23 cellular contexts compared by ENCODE assay signal in genomic region chr4:144655491-144655890, GRCh38. TPM values are rescaled to one million over a fixed set of nuclear protein-coding genes. Genes with fewer than 3 reads are reported as not detected.
A peak's percentile ranks its signal among the peaks of the same experiment; 100 is the strongest.
DNase-seq lines count a peak whose midpoint lies in the region; ATAC-seq and TF ChIP-seq lines count a peak whose summit lies in the region.
"Had no signal": no experiment of that assay in that cellular context is flagged by ENCODE, and none has a peak within 500 bp of the region (broad histone marks: within the 10 kb centered on the region; RNA-seq: fewer than 3 reads in every experiment).

No MANE protein-coding gene starts in this region.

- no peak overlapping the region for H3K27ac ChIP-seq in lower lobe of right lung
- H3K27ac ChIP-seq: BLaER1, PC-9, SJSA1 had no signal

- no peaks in the 10 kb centered on the region for H3K4me1 ChIP-seq in lower lobe of right lung

- no peak for ATAC-seq in lower lobe of right lung
- ATAC-seq in HG02610 (IDR thresholded peaks at IDR 0.05; ENCODE audit: unreplicated experiment): no peak
- ATAC-seq: Right ventricle myocardium inferior had no signal

- no peaks in the 10 kb centered on the region for H3K27me3 ChIP-seq in lower lobe of right lung (ENCODE audit: low read depth)
- H3K27me3 ChIP-seq: BLaER1, SJSA1 had no signal

- TF ChIP-seq CTCF in fibroblast of mammary gland (conservative IDR thresholded peaks at IDR 0.05; ENCODE audit: control insufficient read depth, insufficient read depth, low read depth, low read length): no peak
- TF ChIP-seq CTCF in lower lobe of right lung (IDR thresholded peaks at IDR 0.05): no peak

- intact Hi-C loops in lower lobe of right lung (cut with DNase I): no loop called here

- H3K9me3 ChIP-seq in lower lobe of right lung: no peaks in the 10 kb centered on the region
- H3K9me3 ChIP-seq: BLaER1, MG63, SJSA1 had no signal

- DNase-seq in A172 (ENCODE audit: low spot score): peak; percentile 29
- DNase-seq in HT1080 (ENCODE audit: low read depth): peak; percentile 13
- DNase-seq in NCI-H146 treated with DMSO at 0.1 percent for 48 hours (lab: John Stamatoyannopoulos, UW; ENCODE audit: unreplicated experiment): peak; percentile 3
- DNase-seq in fibroblast of mammary gland (ENCODE audit: low read depth): peak; percentile 53
- DNase-seq in stimulated activated naive CD4-positive, alpha-beta T cell (lab: John Stamatoyannopoulos, UW): no peak
- no peak for DNase-seq in lower lobe of right lung
- DNase-seq in NCI-H1694 (lab: John Stamatoyannopoulos, UW): no peak
- DNase-seq: CD4-positive, CD25-positive, alpha-beta regulatory T cell; DMS153; HCEC 1CT; Karpas-422; MG63; NCI-H1105 treated with DMSO at 0.1 percent for 48 hours; NCI-H1694 treated with DMSO at 0.1 percent for 48 hours; NCI-H2081; NCI-H2227 treated with DMSO at 0.1 percent for 48 hours; NCI-H510A; NCI-H69; PC-9 had no signal

- H3K4me3 ChIP-seq in fibroblast of mammary gland (ENCODE audit: control insufficient read depth, low read depth, low read length) (no peak overlapping the region), lower lobe of right lung (no peak overlapping the region)
- H3K4me3 ChIP-seq: BLaER1, MG63, PC-9, SJSA1 had no signal

- H3K36me3 ChIP-seq in lower lobe of right lung: no peaks in the 10 kb centered on the region
- H3K36me3 ChIP-seq: BLaER1, MG63, SJSA1 had no signal

RNA-seq across cellular contexts. Expression of gene HHIP, which starts 9.5 kb away (rescaled TPM):
- 0.19 and 0.47 TPM in 2 replicates for total RNA-seq in A172 (2014; rRNA removed; shearing (Covaris generic))
- 36.9 and 48.8 TPM in 2 replicates for total RNA-seq in HT1080 (2014; rRNA removed; shearing (Covaris generic))
- polyA plus RNA-seq in HT1080 (2015; cell fraction: cytosol; rRNA removed): 62.8 and 90.6 TPM in 2 replicates
- polyA plus RNA-seq in HT1080 (2015; cell fraction: nucleus; rRNA removed): 232 and 251 TPM in 2 replicates
- 172 TPM for total RNA-seq in lower lobe of right lung
- total RNA-seq: CD4-positive, CD25-positive, alpha-beta regulatory T cell; PC-9; Right ventricle myocardium inferior had no signal
- polyA plus RNA-seq: CD4-positive, CD25-positive, alpha-beta regulatory T cell had no signal

Comparison
In these comparisons a context has a peak if more than half of its experiments do, and no peak if none do; other contexts are left out.
1. DNase-seq: peak in A172 (single experiment), HT1080 (single experiment), NCI-H146 treated with DMSO at 0.1 percent for 48 hours (single experiment) and fibroblast of mammary gland (single experiment); none in stimulated activated naive CD4-positive, alpha-beta T cell (0 of 6), lower lobe of right lung (single experiment) and NCI-H1694 (single experiment).
2. RNA of gene HHIP, which starts 9.5 kb away (total RNA-seq): 172 TPM in lower lobe of right lung (single experiment) and 36.9 to 48.8 TPM in HT1080; 0.19 to 0.47 TPM in A172; every median in the first group is over 10 times any median in the second.